ENCODE assay signal across 8 cellular contexts in genomic region chr5:178460598-178461425, GRCh38.
A peak's percentile ranks its signal among the peaks of the same experiment; 100 is the strongest.
DNase-seq lines count a peak whose midpoint lies in the region; ATAC-seq and TF ChIP-seq lines count a peak whose summit lies in the region.

No MANE protein-coding gene starts in this region.

- dilution Hi-C loops in mammary epithelial cell (cut with HindIII; ENCODE audit: low sequenced_read_pairs): no loop called here

- no peak overlapping the region for H3K4me2 ChIP-seq in mammary epithelial cell (ENCODE audit: insufficient read depth, low read depth, low read length)

- BruUV-seq in mammary epithelial cell (replicated peaks; lab: Mats Ljungman, UMichigan): no TSS peak

- in situ Hi-C loops in mammary epithelial cell (cut with MboI; ENCODE audit: low sequenced_read_pairs in 2 of 2): no loop called here

- TF ChIP-seq CTCF in mammary epithelial cell (conservative IDR thresholded peaks at IDR 0.05 in 1 of 2, IDR thresholded peaks at IDR 0.05 in 1 of 2; ENCODE audit: extremely low read depth in 1 of 2, insufficient read depth in 1 of 2, low read depth in 1 of 2, low read length in 2 of 2) (peak; percentile 25 to 54), kidney epithelial cell (IDR thresholded peaks at IDR 0.05; ENCODE audit: insufficient read depth, low read length, poor library complexity, severe bottlenecking) (peak; percentile 74)

- ATAC-seq in HG03159 (IDR thresholded peaks at IDR 0.05; ENCODE audit: unreplicated experiment): peak; percentile 88

- no peak overlapping the region for H3K27ac ChIP-seq in mammary epithelial cell (ENCODE audit: insufficient read depth, low read depth, low read length)

- DNase-seq in NCI-H524 (lab: John Stamatoyannopoulos, UW): peak; percentile 55 to 66
- DNase-seq in NCI-H524 treated with DMSO at 0.1 percent for 48 hours (lab: John Stamatoyannopoulos, UW): no peak
- peak; percentile 51 for DNase-seq in SW480 (ENCODE audit: low spot score)
- DNase-seq in mammary epithelial cell: no peak
- no peak for DNase-seq in kidney epithelial cell (ENCODE audit: low read depth)
- peak; percentile 54 for DNase-seq in stimulated activated CD4-positive, alpha-beta T cell treated with anti-CD3 and anti-CD28 coated beads, Interleukin-2, amount 100 ng/mL, for 48 hours
- no peak for DNase-seq in NCI-H2029 treated with DMSO at 0.1 percent for 48 hours (lab: John Stamatoyannopoulos, UW)

- peaks cover 14% of the 10 kb centered on the region for H3K9me3 ChIP-seq in mammary epithelial cell (replicated peaks; ENCODE audit: insufficient read depth, low read length)

- H4K20me1 ChIP-seq in mammary epithelial cell (ENCODE audit: insufficient read depth, low read length): no peaks in the 10 kb centered on the region

- no peak overlapping the region for H3K9ac ChIP-seq in mammary epithelial cell (ENCODE audit: insufficient read depth, low read length)

- CTCF ChIA-PET in mammary epithelial cell (lab: Charles Lee; ENCODE audit: low non-redundant PET): no interaction called here

- no peaks in the 10 kb centered on the region for H3K36me3 ChIP-seq in mammary epithelial cell (ENCODE audit: insufficient read depth, low read length)
- H3K36me3 ChIP-seq in kidney epithelial cell (ENCODE audit: control insufficient read depth, insufficient read depth, low read length): no peaks in the 10 kb centered on the region

- no peak overlapping the region for H2AFZ ChIP-seq in mammary epithelial cell (ENCODE audit: low read depth, low read length)

- WGBS in mammary epithelial cell (ENCODE audit: low coverage, missing lambda C conversion rate): 2% methylated on average over 7 of the region's 14 CpGs

- no peaks in the 10 kb centered on the region for H3K79me2 ChIP-seq in mammary epithelial cell (ENCODE audit: insufficient read depth, low read length)

- H3K4me1 ChIP-seq in mammary epithelial cell (ENCODE audit: insufficient read depth, low read length): no peaks in the 10 kb centered on the region

- intact Hi-C loops in mammary epithelial cell (cut with micrococcal nuclease): no loop called here

- H3K27me3 ChIP-seq in mammary epithelial cell (ENCODE audit: insufficient read depth, low read length) (no peaks in the 10 kb centered on the region), kidney epithelial cell (ENCODE audit: control insufficient read depth, insufficient read depth, low read length) (no peaks in the 10 kb centered on the region)

- H3K4me3 ChIP-seq in mammary epithelial cell (replicated peaks in 1 of 3; ENCODE audit: insufficient read depth in 1 of 3, low read depth in 2 of 3, low read length in 3 of 3) (no peak overlapping the region), kidney epithelial cell (ENCODE audit: low read depth, low read length) (no peak overlapping the region)

Comparison
In these comparisons a context has a peak if more than half of its experiments do, and no peak if none do; other contexts are left out.
1. DNase-seq: peak in NCI-H524 (2 of 2), SW480 (single experiment) and stimulated activated CD4-positive, alpha-beta T cell treated with anti-CD3 and anti-CD28 coated beads, Interleukin-2, amount 100 ng/mL, for 48 hours (2 of 2); none in NCI-H524 treated with DMSO at 0.1 percent for 48 hours (single experiment), mammary epithelial cell (single experiment), kidney epithelial cell (single experiment) and NCI-H2029 treated with DMSO at 0.1 percent for 48 hours (single experiment).